In genomic region chr22:24450600-24450999, GRCh38 we compare ENCODE assay signal across 14 cellular contexts. TPM values are rescaled to one million over a fixed set of nuclear protein-coding genes. Genes with fewer than 3 reads are reported as not detected.
A peak's percentile ranks its signal among the peaks of the same experiment; 100 is the strongest.
DNase-seq lines count a peak whose midpoint lies in the region; FAIRE-seq and TF ChIP-seq lines count a peak whose summit lies in the region.
"Had no signal": no experiment of that assay in that cellular context is flagged by ENCODE, and none has a peak within 500 bp of the region (broad histone marks: within the 10 kb centered on the region; RNA-seq: fewer than 3 reads in every experiment).

No MANE protein-coding gene starts in this region.

- H3K4me3 ChIP-seq in WERI-Rb-1 (ENCODE audit: low read depth, low read length) = no peak overlapping the region
- H3K4me3 ChIP-seq in mesendoderm (ENCODE audit: low read length) = no peak overlapping the region
- H3K4me3 ChIP-seq: smooth muscle cell had no signal

- H3K56ac ChIP-seq in mesendoderm (ENCODE audit: low read length) = peak overlapping the region; percentile 54

- H3K36me3 ChIP-seq in WERI-Rb-1 = no peaks in the 10 kb centered on the region
- H3K36me3 ChIP-seq in mesendoderm (ENCODE audit: control insufficient read depth, insufficient read depth, low read length) = no peaks in the 10 kb centered on the region
- H3K36me3 ChIP-seq: brain microvascular endothelial cell had no signal

- peak overlapping the region; percentile 64 for H2BK5ac ChIP-seq in mesendoderm (ENCODE audit: low read length)

- H3K27ac ChIP-seq in WERI-Rb-1 (peak overlapping the region; percentile 52), mesendoderm (ENCODE audit: low read depth, low read length) (peak overlapping the region; percentile 35)
- H3K27ac ChIP-seq: brain microvascular endothelial cell had no signal

- no peak overlapping the region for H4K8ac ChIP-seq in mesendoderm (ENCODE audit: low read depth, low read length)

- H3K27me3 ChIP-seq in WERI-Rb-1 (ENCODE audit: insufficient read depth, low read depth, severe bottlenecking) (no peaks in the 10 kb centered on the region), mesendoderm (ENCODE audit: insufficient read depth, low read length, poor library complexity) (no peaks in the 10 kb centered on the region)
- H3K27me3 ChIP-seq: brain microvascular endothelial cell had no signal

- H3K9ac ChIP-seq in mesendoderm (ENCODE audit: low read length) = no peak overlapping the region

- H3K4me1 ChIP-seq in mesendoderm (ENCODE audit: control insufficient read depth, low read depth, low read length) = peaks cover 18% of the 10 kb centered on the region

- WGBS in mesendoderm (ENCODE audit: extremely low coverage, insufficient coverage, low lambda C conversion rate) = no CpG with 5 or more reads among the region's 2 CpGs

- FAIRE-seq in urothelium cell line (lab: Jason Lieb, UNC) = no peak

- H3K79me2 ChIP-seq in mesendoderm (ENCODE audit: control insufficient read depth, insufficient read depth, low read length) = no peaks in the 10 kb centered on the region

- H3K18ac ChIP-seq in mesendoderm (ENCODE audit: low read length) = no peak overlapping the region

- H2AK5ac ChIP-seq in mesendoderm (ENCODE audit: low read length) = no peak overlapping the region

- no peak overlapping the region for H4K5ac ChIP-seq in mesendoderm (ENCODE audit: low read length)

- H3K4me2 ChIP-seq in mesendoderm (ENCODE audit: low read length) = no peak overlapping the region
- H3K4me2 ChIP-seq: smooth muscle cell had no signal

- TF ChIP-seq CTCF in WERI-Rb-1 (IDR thresholded peaks at IDR 0.05; ENCODE audit: low read depth, low read length) = no peak

- DNase-seq in DMS 273 (lab: John Stamatoyannopoulos, UW; ENCODE audit: unreplicated experiment) (peak; percentile 82), NCI-H2081 (lab: John Stamatoyannopoulos, UW) (peak; percentile 71 to 88), WERI-Rb-1 (peak; percentile 92), mesendoderm (peak; percentile 88), urothelium cell line (ENCODE audit: low spot score) (no peak), RPMI8226 (no peak), AML-193 (lab: John Stamatoyannopoulos, UW) (no peak), cerebellum (ENCODE audit: low spot score) (no peak)
- DNase-seq: activated T-cell treated with anti-CD3 and anti-CD28 coated beads, Interleukin-2, amount 50 U/mL, for 24 hours; brain microvascular endothelial cell; C1 segment of cervical spinal cord; erythroblast; MV-4-11 had no signal

- H3K79me1 ChIP-seq in mesendoderm (ENCODE audit: low read length) = no peaks in the 10 kb centered on the region

- no peak overlapping the region for H2BK15ac ChIP-seq in mesendoderm (replicated peaks; ENCODE audit: low read depth)

- H3K23ac ChIP-seq in mesendoderm (ENCODE audit: low read length) = no peak overlapping the region

- no peak overlapping the region for H3K4ac ChIP-seq in mesendoderm (ENCODE audit: low read depth, low read length)

- peak overlapping the region; percentile 22 for H2BK120ac ChIP-seq in mesendoderm (ENCODE audit: low read depth, low read length)

- H3K9me3 ChIP-seq in WERI-Rb-1 (ENCODE audit: severe bottlenecking) = no peaks in the 10 kb centered on the region

RNA-seq across cellular contexts. Expression of gene ADORA2A, which starts 23.2 kb away (rescaled TPM):
- polyA plus RNA-seq in mesendoderm (2013, experiment 1 of 2) = 1.1 TPM
- 1.3 TPM for polyA plus RNA-seq in mesendoderm (2013, experiment 2 of 2)
- total RNA-seq in cerebellum = 12.9 TPM

RNA-seq across cellular contexts. Expression of gene UPB1, which starts 44.5 kb away (rescaled TPM):
- polyA plus RNA-seq in mesendoderm (2013, experiment 1 of 2) = 0.01 TPM
- polyA plus RNA-seq in mesendoderm (2013, experiment 2 of 2) = not detected
- 0.45 TPM for total RNA-seq in cerebellum
- total RNA-seq: smooth muscle cell had no signal

Comparison
In these comparisons a context has a peak if more than half of its experiments do, and no peak if none do; other contexts are left out.
1. DNase-seq: peak in DMS 273 (single experiment), NCI-H2081 (2 of 2), WERI-Rb-1 (single experiment) and mesendoderm (single experiment); none in urothelium cell line (single experiment), RPMI8226 (single experiment), AML-193 (0 of 2) and cerebellum (single experiment).